Comparison of ENCODE assay signal across 8 cellular contexts in genomic region chr1:37474051-37474696, GRCh38. TPM values are rescaled to one million over a fixed set of nuclear protein-coding genes. Genes with fewer than 3 reads are reported as not detected.
DNase-seq lines count a peak whose midpoint lies in the region; ATAC-seq and TF ChIP-seq lines count a peak whose summit lies in the region.

TSS of gene ZC3H12A (plus strand) at chr1:37474580. CDS start at chr1:37475497, 917 bp downstream.

- peak within 1 kb of the TSS; percentile 84 to 99 (median 96) for H3K4me3 Mint-ChIP-seq in naive thymus-derived CD8-positive, alpha-beta T cell

- peak within 1 kb of the TSS; percentile 66 for H3K4me3 ChIP-seq in fibroblast of mammary gland (ENCODE audit: control insufficient read depth, low read depth, low read length)

- peaks cover 47 to 69% (median 64%) of the 10 kb centered on the region in 4 donors for H3K4me1 Mint-ChIP-seq in naive thymus-derived CD8-positive, alpha-beta T cell

- in situ Hi-C loops in KBM-7 (cut with MboI; ENCODE audit: low pct_unique_long_range_greater_than_20kb, low sequenced_read_pairs) = no loop called here

- H3K27me3 Mint-ChIP-seq in naive thymus-derived CD8-positive, alpha-beta T cell = no peaks in the 10 kb centered on the region

- H3K9me3 Mint-ChIP-seq in naive thymus-derived CD8-positive, alpha-beta T cell = no peaks in the 10 kb centered on the region

- peaks cover 0 to 35% (median 20%) of the 10 kb centered on the region in 3 donors for H3K36me3 Mint-ChIP-seq in naive thymus-derived CD8-positive, alpha-beta T cell

- ATAC-seq in GM21528 (IDR thresholded peaks at IDR 0.05; ENCODE audit: low FRiP score, unreplicated experiment) = peak; percentile 60
- ATAC-seq in naive thymus-derived CD8-positive, alpha-beta T cell = peak; percentile 59

- no peak for TF ChIP-seq CTCF in fibroblast of mammary gland (conservative IDR thresholded peaks at IDR 0.05; ENCODE audit: control insufficient read depth, insufficient read depth, low read depth, low read length)

- POLR2A ChIA-PET in naive thymus-derived CD8-positive, alpha-beta T cell (lab: Charles Lee) = interaction anchor here (0.6 to 8.8 kb wide), 10 partner anchors 7 to 1010 kb away, joined by 3 to 133 read pairs (median 6); partner anchors contain the start of genes MEAF6 and MRPS15

- DNase-seq in D341Med (ENCODE audit: low spot score) (peak; percentile 98), KBM-7 (peak; percentile 91), RPMI7951 (ENCODE audit: low read depth) (peak; percentile 88), fibroblast of mammary gland (ENCODE audit: low read depth) (peak; percentile 82)
- DNase-seq in activated T-helper 1 cell treated with anti-CD3 and anti-CD28 coated beads, Interleukin-2, amount 50 U/mL, for 16 hours (ENCODE audit: low read depth in 1 of 2, low spot score in 1 of 2) = peak; percentile 86 to 93
- DNase-seq in naive thymus-derived CD8-positive, alpha-beta T cell = peak; percentile 88 to 98 (median 92)
- peak; percentile 76 to 91 (median 88) for DNase-seq in stimulated activated naive CD4-positive, alpha-beta T cell (lab: John Stamatoyannopoulos, UW)

- H3K27ac Mint-ChIP-seq in naive thymus-derived CD8-positive, alpha-beta T cell = peak within 1 kb of the TSS; percentile 91 to 99 (median 98)

RNA-seq across cellular contexts. Expression of gene ZC3H12A, which starts in this region (rescaled TPM):
- 4.6 and 7.3 TPM in 2 replicates for total RNA-seq in RPMI7951 (2014; rRNA removed; shearing (Covaris generic))
- total RNA-seq in naive thymus-derived CD8-positive, alpha-beta T cell = 10 to 100 TPM; 39.5 to 45.3 TPM
- polyA plus RNA-seq in naive thymus-derived CD8-positive, alpha-beta T cell = 10 to 100 TPM in 1 of 3 donors, 1 to 10 TPM in 2; 1.5 to 10.0 (median 3.1) TPM

Comparison
In these comparisons a context has a peak if more than half of its experiments do, and no peak if none do; other contexts are left out.
1. Peak in every context shown above with its lines: DNase-seq, ATAC-seq and H3K4me3 ChIP-seq.